15 cellular contexts compared by ENCODE assay signal in the genomic region with DNA sequence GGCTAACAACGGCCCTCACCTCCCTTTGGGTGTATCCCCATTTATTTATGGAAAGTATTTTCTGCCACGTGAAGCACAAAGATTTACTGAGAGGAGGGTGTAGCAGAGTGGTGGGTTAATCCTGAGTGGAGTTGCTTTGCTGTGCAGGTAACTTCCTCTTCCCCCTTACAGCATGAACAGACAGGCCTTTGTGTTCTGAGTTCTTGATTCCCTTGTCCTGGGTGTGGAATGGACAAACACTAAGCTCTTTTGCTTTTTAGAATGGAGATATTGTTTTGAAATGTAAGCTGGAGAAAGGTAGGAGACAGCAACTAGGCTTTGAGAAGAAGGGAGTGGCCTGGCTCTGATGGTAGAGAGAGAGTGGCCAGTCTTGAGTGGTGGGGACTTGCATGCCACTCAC. TPM values are rescaled to one million over a fixed set of nuclear protein-coding genes. Genes with fewer than 3 reads are reported as not detected.
A peak's percentile ranks its signal among the peaks of the same experiment; 100 is the strongest.
DNase-seq lines count a peak whose midpoint lies in the region; ATAC-seq and TF ChIP-seq lines count a peak whose summit lies in the region.
"Had no signal": no experiment of that assay in that cellular context is flagged by ENCODE, and none has a peak within 500 bp of the region (broad histone marks: within the 10 kb centered on the region; RNA-seq: fewer than 3 reads in every experiment).

No MANE protein-coding gene starts in this region.

- POLR2A ChIA-PET in OCI-LY7 (lab: Charles Lee) (interaction anchor here (1.0 to 4.2 kb wide), 3 partner anchors 18 to 214 kb away, joined by 3 to 46 read pairs (median 5); a partner anchor contains a TSS), RWPE1 (lab: Yijun Ruan, JAX; ENCODE audit: low non-redundant PET) (no interaction called here)
- POLR2A ChIA-PET in activated CD4-positive, alpha-beta memory T cell treated with anti-CD3 and anti-CD28 coated beads for 36 hours (lab: Charles Lee): interaction anchor here (1.3 kb wide), 1 partner anchor 17 kb away, joined by 6 read pairs; a partner anchor contains a TSS

- H3K4me1 ChIP-seq in BLaER1 treated with 17β-estradiol and CSF1 and Interleukin-3, amounts not matched to agents 10 nM and 100 nM: peaks cover 39 to 92% (median 89%) of the 10 kb centered on the region in 10 experiments
- H3K4me1 ChIP-seq in gastrocnemius medialis (peaks cover 42 to 81% of the 10 kb centered on the region in 2 donors), OCI-LY7 (ENCODE audit: insufficient read depth, low read length, poor library complexity, severe bottlenecking) (peaks cover 21% of the 10 kb centered on the region)

- in situ Hi-C loops in SK-MEL-5 (cut with HindIII; ENCODE audit: low pct_unique_long_range_greater_than_20kb, low sequenced_read_pairs) (no loop called here), gastrocnemius medialis (cut with MboI; ENCODE audit: low sequenced_read_pairs in 4 of 4) (loop anchor here in 3 of 4 donors (10.0 to 25.0 kb wide), 3 partner anchors 65 to 873 kb away; no protein-coding TSS in a partner anchor)

- no peaks in the 10 kb centered on the region for H3K27me3 ChIP-seq in BLaER1 treated with 17β-estradiol and CSF1 and Interleukin-3, amounts not matched to agents 10 nM and 100 nM
- H3K27me3 ChIP-seq in gastrocnemius medialis: no peaks in the 10 kb centered on the region

- H3K4me1 Mint-ChIP-seq in activated CD4-positive, alpha-beta memory T cell treated with anti-CD3 and anti-CD28 coated beads for 36 hours (ENCODE audit: low read depth): peaks cover 44% of the 10 kb centered on the region

- H3K9me3 Mint-ChIP-seq in activated CD4-positive, alpha-beta memory T cell treated with anti-CD3 and anti-CD28 coated beads for 36 hours: no peaks in the 10 kb centered on the region
- H3K9me3 Mint-ChIP-seq: H9 had no signal

- H3K9ac ChIP-seq in BLaER1 treated with 17β-estradiol and CSF1 and Interleukin-3, amounts not matched to agents 10 nM and 100 nM: no peak overlapping the region; a peak in 1 of 22 replicates

- no peaks in the 10 kb centered on the region for H3K9me3 ChIP-seq in BLaER1 treated with 17β-estradiol and CSF1 and Interleukin-3, amounts not matched to agents 10 nM and 100 nM (replicated peaks in 1 of 11)
- no peaks in the 10 kb centered on the region for H3K9me3 ChIP-seq in gastrocnemius medialis
- H3K9me3 ChIP-seq in OCI-LY7 (ENCODE audit: low read length): no peaks in the 10 kb centered on the region

- DNase-seq in SK-MEL-5 (ENCODE audit: low read depth, low spot score) (peak; percentile 53), gastrocnemius medialis (no peak), NCI-H82 (lab: John Stamatoyannopoulos, UW) (no peak), OCI-LY7 (ENCODE audit: low spot score) (no peak), RWPE1 (ENCODE audit: low spot score) (no peak)
- DNase-seq in activated CD4-positive, alpha-beta memory T cell treated with anti-CD3 and anti-CD28 coated beads for 36 hours: no peak
- DNase-seq: ACHN, H9, NCI-H1417, NCI-H1930, NCI-H2171, NCI-H446 treated with DMSO at 0.1 percent for 48 hours, SIG-M5 had no signal

- no peak overlapping the region for H3K4me3 ChIP-seq in BLaER1 treated with 17β-estradiol and CSF1 and Interleukin-3, amounts not matched to agents 10 nM and 100 nM
- no peak overlapping the region for H3K4me3 ChIP-seq in gastrocnemius medialis
- H3K4me3 ChIP-seq in OCI-LY7 (ENCODE audit: low read depth, low read length, poor library complexity, severe bottlenecking): no peak overlapping the region

- H4K20me1 ChIP-seq in BLaER1 treated with 17β-estradiol and CSF1 and Interleukin-3, amounts not matched to agents 10 nM and 100 nM: no peaks in the 10 kb centered on the region
- H4K20me1 ChIP-seq in OCI-LY7 (ENCODE audit: insufficient read depth, low read length): no peaks in the 10 kb centered on the region

- H3K79me2 ChIP-seq in OCI-LY7 (ENCODE audit: insufficient read depth, low read depth, low read length): no peaks in the 10 kb centered on the region

- H3K4me3 Mint-ChIP-seq in activated CD4-positive, alpha-beta memory T cell treated with anti-CD3 and anti-CD28 coated beads for 36 hours: no peak overlapping the region
- H3K4me3 Mint-ChIP-seq: H9 had no signal

- H3K27ac ChIP-seq in BLaER1 treated with 17β-estradiol and CSF1 and Interleukin-3, amounts not matched to agents 10 nM and 100 nM: peak overlapping the region; percentile 7 to 98 (median 86); a peak in 19 of 22 replicates
- H3K27ac ChIP-seq in gastrocnemius medialis (peak overlapping the region; percentile 90 to 95 (median 92)), OCI-LY7 (ENCODE audit: low read depth, low read length, poor library complexity, severe bottlenecking) (no peak overlapping the region), RWPE1 (no peak overlapping the region)

- no peaks in the 10 kb centered on the region for H3K36me3 Mint-ChIP-seq in activated CD4-positive, alpha-beta memory T cell treated with anti-CD3 and anti-CD28 coated beads for 36 hours

- TF ChIP-seq POLR2A in gastrocnemius medialis (IDR thresholded peaks at IDR 0.05): no peak

- H2AFZ ChIP-seq in OCI-LY7 (ENCODE audit: low read length): no peak overlapping the region

- TF ChIP-seq CTCF in gastrocnemius medialis (IDR thresholded peaks at IDR 0.05 in 4 of 5, conservative IDR thresholded peaks at IDR 0.05 in 1 of 5) (no peak), OCI-LY7 (conservative IDR thresholded peaks at IDR 0.05; ENCODE audit: low read length) (no peak), RWPE1 (conservative IDR thresholded peaks at IDR 0.05; ENCODE audit: low read depth) (no peak)

- H3K36me3 ChIP-seq in BLaER1 treated with 17β-estradiol and CSF1 and Interleukin-3, amounts not matched to agents 10 nM and 100 nM: no peaks in the 10 kb centered on the region
- H3K36me3 ChIP-seq in gastrocnemius medialis (no peaks in the 10 kb centered on the region), OCI-LY7 (ENCODE audit: insufficient read depth, low read length) (no peaks in the 10 kb centered on the region)

- H3K4me2 ChIP-seq in BLaER1 treated with 17β-estradiol and CSF1 and Interleukin-3, amounts not matched to agents 10 nM and 100 nM: peak overlapping the region in 7 of 11 experiments; percentile 31 to 97 (median 93); a peak in 12 of 22 replicates
- H3K4me2 ChIP-seq in OCI-LY7 (ENCODE audit: low read length): no peak overlapping the region

- intact Hi-C loops in gastrocnemius medialis (cut with DNase I; ENCODE audit: low total_unique reads) (loop anchor here (5.0 to 10.0 kb wide), 2 partner anchors 285 to 863 kb away; a partner anchor contains a TSS), OCI-LY7 (cut with micrococcal nuclease; ENCODE audit: unreplicated experiment) (loop anchor here (10.0 kb wide), 1 partner anchor 965 kb away; a partner anchor contains a TSS)
- intact Hi-C loops in activated CD4-positive, alpha-beta memory T cell treated with anti-CD3 and anti-CD28 coated beads for 36 hours (cut with micrococcal nuclease): loop anchor here (10.0 kb wide), 1 partner anchor 555 kb away; a partner anchor contains a TSS

- H3K9me2 ChIP-seq in OCI-LY7 (ENCODE audit: insufficient read depth, low read length): no peaks in the 10 kb centered on the region

- CTCF ChIA-PET in OCI-LY7 (lab: Charles Lee; ENCODE audit: unreplicated experiment) (interaction anchor here (3.3 kb wide), 1 partner anchor 58 kb away, joined by 11 read pairs; no protein-coding TSS in a partner anchor), RWPE1 (lab: Yijun Ruan, JAX) (interaction anchor here (0.6 to 1.0 kb wide), 4 partner anchors 59 to 211 kb away, joined by 3 to 4 read pairs (median 4); no protein-coding TSS in a partner anchor)
- CTCF ChIA-PET in activated CD4-positive, alpha-beta memory T cell treated with anti-CD3 and anti-CD28 coated beads for 36 hours (lab: Charles Lee): interaction anchor here (1.1 to 16.6 kb wide), 3 partner anchors 23 to 58 kb away, joined by 3 to 463 read pairs (median 17); no protein-coding TSS in a partner anchor

- ATAC-seq in esophagus mucosa: peak; percentile 41
- no peak for ATAC-seq in gastrocnemius medialis

- BruUV-seq in OCI-LY7 (replicated peaks; lab: Mats Ljungman, UMichigan): no TSS peak

- no peaks in the 10 kb centered on the region for H3K27me3 Mint-ChIP-seq in activated CD4-positive, alpha-beta memory T cell treated with anti-CD3 and anti-CD28 coated beads for 36 hours

- H3K27ac Mint-ChIP-seq in activated CD4-positive, alpha-beta memory T cell treated with anti-CD3 and anti-CD28 coated beads for 36 hours: no peak overlapping the region
- H3K27ac Mint-ChIP-seq: H9 had no signal

RNA-seq across cellular contexts. Expression of a gene that starts 17.1 kb away (rescaled TPM):
- total RNA-seq in SK-MEL-5 (2014; rRNA removed; shearing (Covaris generic)): 8.1 and 10.8 TPM in 2 replicates
- polyA plus RNA-seq in SK-MEL-5 (2015; cell fraction: cytosol; rRNA removed): 26.5 and 28.5 TPM in 2 replicates
- 10.0 and 12.2 TPM in 2 replicates for polyA plus RNA-seq in SK-MEL-5 (2015; cell fraction: nucleus; rRNA removed)
- 3.2 TPM for total RNA-seq in esophagus mucosa
- total RNA-seq in gastrocnemius medialis: 1,000 to 10,000 TPM; 1,042 to 2,721 (median 1,859) TPM
- 26.7 and 80.5 TPM in 2 replicates for total RNA-seq in OCI-LY7 (2014; rRNA removed; shearing (Covaris generic))
- 49.3 and 52.9 TPM in 2 replicates for total RNA-seq in OCI-LY7 (2022)
- total RNA-seq in activated CD4-positive, alpha-beta memory T cell treated with anti-CD3 and anti-CD28 coated beads for 36 hours: 10 to 100 TPM; 33.2 to 34.0 TPM

Comparison
In these comparisons a context has a peak if more than half of its experiments do, and no peak if none do; other contexts are left out.
1. H3K27ac ChIP-seq: peak in BLaER1 treated with 17β-estradiol and CSF1 and Interleukin-3, amounts not matched to agents 10 nM and 100 nM (11 of 11) and gastrocnemius medialis (4 of 4); none in OCI-LY7 (single experiment) and RWPE1 (single experiment).
2. RNA of a gene that starts 17.1 kb away (total RNA-seq): 1,042 to 2,721 TPM in gastrocnemius medialis; 26.7 to 80.5 TPM in OCI-LY7, 33.2 to 34.0 TPM in activated CD4-positive, alpha-beta memory T cell treated with anti-CD3 and anti-CD28 coated beads for 36 hours, 8.1 to 10.8 TPM in SK-MEL-5 and 3.2 TPM in esophagus mucosa (single experiment); every median in the first group is over 10 times any median in the second.